In the genomic region with DNA sequence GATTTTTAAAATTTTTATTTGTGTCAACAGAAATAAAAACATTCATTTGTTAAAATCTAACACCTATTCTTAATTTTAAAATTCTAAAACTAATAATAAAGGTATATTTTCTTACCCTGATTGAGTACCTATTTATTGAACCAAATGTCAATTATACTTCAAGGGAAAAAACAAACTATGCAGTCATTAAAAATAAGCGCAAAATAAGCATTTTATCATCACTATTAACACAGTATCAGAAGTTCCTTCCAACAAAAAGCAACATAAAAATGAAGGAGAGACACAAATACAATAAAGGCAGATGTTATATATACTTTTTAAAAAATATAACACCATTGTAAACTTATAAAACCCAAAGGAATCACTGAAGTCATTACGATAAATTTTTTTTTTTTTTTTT, we compare ENCODE assay signal across 17 cellular contexts.
"Had no signal": no experiment of that assay in that cellular context is flagged by ENCODE, and none has a peak within 500 bp of the region (broad histone marks: within the 10 kb centered on the region; RNA-seq: fewer than 3 reads in every experiment).

No MANE protein-coding gene starts in this region.

- H3K9me3 ChIP-seq: SJCRH30 had no signal

- H3K36me3 ChIP-seq: SJCRH30 had no signal

- DNase-seq: KBM-7, MV-4-11, NCI-H1048, NCI-H1105, NCI-H1417, NCI-H1436 treated with DMSO at 0.1 percent for 48 hours, NCI-H1694, NCI-H187 treated with DMSO at 0.1 percent for 48 hours, NCI-H2029 treated with DMSO at 0.1 percent for 48 hours, NCI-H2227 treated with DMSO at 0.1 percent for 48 hours, NCI-H524 treated with DMSO at 0.1 percent for 48 hours, NCI-H69, NCI-H774, SHP77 treated with DMSO at 0.1 percent for 48 hours, SJCRH30 had no signal

- H3K27ac ChIP-seq: RWPE1, SJCRH30 had no signal

- H3K4me1 ChIP-seq: SJCRH30 had no signal

- ATAC-seq: SK-N-SH treated with all-trans-retinoic acid at 6 μM for 48 hours had no signal

- H3K4me3 ChIP-seq: SJCRH30 had no signal

- H3K27me3 ChIP-seq: SJCRH30 had no signal
